Comparison of ENCODE assay signal across 23 cellular contexts in genomic region chr4:91057871-91058270, GRCh38.
"Had no signal": no experiment of that assay in that cellular context is flagged by ENCODE, and none has a peak within 500 bp of the region (broad histone marks: within the 10 kb centered on the region; RNA-seq: fewer than 3 reads in every experiment).

No MANE protein-coding gene starts in this region.

- H3K36me3 ChIP-seq: left ventricle myocardium inferior, ovary, right atrium auricular region, right lobe of liver, tibial nerve, uterus had no signal

- ATAC-seq: mucosa of descending colon; naive thymus-derived CD4-positive, alpha-beta T cell; natural killer cell treated with Interleukin-12 subunit alpha and Interleukin-12 subunit beta and Interleukin-15 and Interleukin-18, amount 100 ng/mL, for 72 hours; right lobe of liver; stimulated activated memory B cell treated with anti-CD40 and anti-IgM and Interleukin-4, amounts not matched to agents 10 μg/mL and 1 μg/mL and 100 μg/mL, for 72 hours; stimulated activated naive CD8-positive, alpha-beta T cell treated with anti-CD3 and anti-CD28 coated beads, Interleukin-15, amount 100 ng/mL, for 72 hours had no signal

- H3K4me1 ChIP-seq: left ventricle myocardium inferior, right atrium auricular region, right lobe of liver, tibial nerve, uterus had no signal

- FAIRE-seq: islet of Langerhans had no signal

- H3K27me3 ChIP-seq: ovary, right atrium auricular region, right lobe of liver, tibial nerve, uterus had no signal

- DNase-seq: hypothalamus; immature natural killer cell; left ventricle myocardium inferior; midbrain; mucosa of descending colon; naive thymus-derived CD4-positive, alpha-beta T cell; ovary; right lobe of liver; stimulated activated CD4-positive, alpha-beta T cell treated with anti-CD3 and anti-CD28 coated beads, Interleukin-1b, Interleukin-23, amount 100 ng/mL, for 48 hours; stimulated activated CD4-positive, alpha-beta T cell treated with anti-CD3 and anti-CD28 coated beads, Interleukin-2, amount 100 ng/mL, for 48 hours; stimulated activated CD4-positive, alpha-beta T cell treated with anti-CD3 and anti-CD28 coated beads, Interleukin-4, amount 100 ng/mL, for 4 hours; stimulated activated CD8-positive, alpha-beta memory T cell treated with anti-CD3 and anti-CD28 coated beads, Interleukin-4, amount 100 ng/mL, for 48 hours; stimulated activated naive CD4-positive, alpha-beta T cell treated with Interleukin-2 at 50 U/mL for 16 hours; stimulated activated naive CD8-positive, alpha-beta T cell treated with anti-CD3 and anti-CD28 coated beads, Interleukin-15, amount 100 ng/mL, for 72 hours; substantia nigra; uterus had no signal

- H3K4me2 ChIP-seq: smooth muscle cell had no signal

- H3K27ac ChIP-seq: left ventricle myocardium inferior, ovary, right atrium auricular region, right lobe of liver, tibial nerve, uterus had no signal

- H3K9me3 ChIP-seq: mucosa of descending colon, ovary, right lobe of liver, uterus had no signal

- H3K4me3 ChIP-seq: left ventricle myocardium inferior, lung, mucosa of descending colon, ovary, right atrium auricular region, right lobe of liver, smooth muscle cell, tibial nerve, uterus had no signal
